Comparison of ENCODE assay signal across 25 cellular contexts in genomic region chr7:29326872-29327271, GRCh38.
"Had no signal": no experiment of that assay in that cellular context is flagged by ENCODE, and none has a peak within 500 bp of the region (broad histone marks: within the 10 kb centered on the region; RNA-seq: fewer than 3 reads in every experiment).

No MANE protein-coding gene starts in this region.

- H3K4me1 Mint-ChIP-seq: activated T-helper 17 cell treated with anti-CD3 and anti-CD28 coated beads, Interleukin-2, amount 50 U/mL, for 72 hours; stimulated activated naive B cell treated with anti-CD40 and anti-IgM and Interleukin-4, amounts not matched to agents 10 μg/mL and 1 μg/mL and 100 μg/mL, for 72 hours had no signal

- H3K4me3 Mint-ChIP-seq: activated B cell treated with CpG ODN at 0.5 μM for 24 hours; activated CD4-positive, alpha-beta T cell treated with anti-CD3 and anti-CD28 coated beads for 36 hours; activated T-cell treated with anti-CD3 and anti-CD28 coated beads, Interleukin-2, amount 50 U/mL, for 24 hours; activated T-helper 17 cell treated with anti-CD3 and anti-CD28 coated beads, Interleukin-2, amount 50 U/mL, for 72 hours; central memory CD8-positive, alpha-beta T cell; effector memory CD8-positive, alpha-beta T cell; mesothelial cell of epicardium; naive thymus-derived CD8-positive, alpha-beta T cell; stimulated activated naive B cell treated with anti-CD40 and anti-IgM and Interleukin-4, amounts not matched to agents 10 μg/mL and 1 μg/mL and 100 μg/mL, for 72 hours had no signal

- H3K27ac Mint-ChIP-seq: activated B cell treated with CpG ODN at 0.5 μM for 24 hours; activated CD4-positive, alpha-beta T cell treated with anti-CD3 and anti-CD28 coated beads for 36 hours; activated naive CD4-positive, alpha-beta T cell treated with anti-CD3 and anti-CD28 coated beads, Interleukin-2, amount 50 U/mL, for 72 hours; activated T-cell treated with anti-CD3 and anti-CD28 coated beads, Interleukin-2, amount 50 U/mL, for 24 hours; activated T-helper 17 cell treated with anti-CD3 and anti-CD28 coated beads, Interleukin-2, amount 50 U/mL, for 72 hours; effector memory CD8-positive, alpha-beta T cell; mesothelial cell of epicardium; naive thymus-derived CD8-positive, alpha-beta T cell; stimulated activated naive B cell treated with anti-CD40 and anti-IgM and Interleukin-4, amounts not matched to agents 10 μg/mL and 1 μg/mL and 100 μg/mL, for 72 hours had no signal

- DNase-seq: activated B cell treated with CpG ODN at 0.5 μM for 24 hours; activated CD4-positive, alpha-beta T cell treated with anti-CD3 and anti-CD28 coated beads for 36 hours; activated CD4-positive, alpha-beta T cell treated with anti-CD3 and anti-CD28 coated beads, Interleukin-2, amount 50 U/mL, for 4 hours; activated CD8-positive, alpha-beta memory T cell treated with anti-CD3 and anti-CD28 coated beads for 24 hours; activated CD8-positive, alpha-beta memory T cell treated with anti-CD3 and anti-CD28 coated beads, Interleukin-2, amount 50 U/mL, for 4 hours; activated T-cell treated with anti-CD3 and anti-CD28 coated beads, Interleukin-2, amount 50 U/mL, for 24 hours; adrenal gland; brain microvascular endothelial cell; dorsolateral prefrontal cortex; effector memory CD8-positive, alpha-beta T cell; hypothalamus; left ventricle myocardium superior; mammary epithelial cell; naive thymus-derived CD8-positive, alpha-beta T cell; retina; sigmoid colon; stimulated activated CD4-positive, alpha-beta T cell treated with anti-CD3 and anti-CD28 coated beads, Interleukin-2, amount 100 ng/mL, for 48 hours; stimulated activated CD8-positive, alpha-beta memory T cell treated with anti-CD3 and anti-CD28 coated beads, Interleukin-4, amount 100 ng/mL, for 48 hours; stimulated activated naive B cell treated with anti-CD40 and anti-IgM and Interleukin-4, amounts not matched to agents 10 μg/mL and 1 μg/mL and 100 μg/mL, for 72 hours; transverse colon had no signal

- H3K36me3 Mint-ChIP-seq: mesothelial cell of epicardium; naive thymus-derived CD8-positive, alpha-beta T cell had no signal

- H3K27me3 Mint-ChIP-seq: activated B cell treated with CpG ODN at 0.5 μM for 24 hours; activated T-cell treated with anti-CD3 and anti-CD28 coated beads, Interleukin-2, amount 50 U/mL, for 24 hours; central memory CD8-positive, alpha-beta T cell; effector memory CD8-positive, alpha-beta T cell; progenitor cell of endocrine pancreas had no signal

- H3K9me3 Mint-ChIP-seq: activated B cell treated with CpG ODN at 0.5 μM for 24 hours; activated T-cell treated with anti-CD3 and anti-CD28 coated beads, Interleukin-2, amount 50 U/mL, for 24 hours; activated T-helper 17 cell treated with anti-CD3 and anti-CD28 coated beads, Interleukin-2, amount 50 U/mL, for 72 hours; central memory CD8-positive, alpha-beta T cell; effector memory CD8-positive, alpha-beta T cell; naive thymus-derived CD8-positive, alpha-beta T cell had no signal
